Comparison of ENCODE assay signal across 15 cellular contexts in genomic region chr9:128459011-128459410, GRCh38. TPM values are rescaled to one million over a fixed set of nuclear protein-coding genes. Genes with fewer than 3 reads are reported as not detected.
DNase-seq lines count a peak whose midpoint lies in the region; ATAC-seq and TF ChIP-seq lines count a peak whose summit lies in the region.
"Had no signal": no experiment of that assay in that cellular context is flagged by ENCODE, and none has a peak within 500 bp of the region (broad histone marks: within the 10 kb centered on the region; RNA-seq: fewer than 3 reads in every experiment).

No MANE protein-coding gene starts in this region.

- H3K9me3 ChIP-seq in HEK293 (ENCODE audit: control insufficient read depth, insufficient read depth, low read depth, low read length) (no peaks in the 10 kb centered on the region), Peyer's patch (no peaks in the 10 kb centered on the region)

- ATAC-seq in GM21390 (IDR thresholded peaks at IDR 0.05; ENCODE audit: unreplicated experiment) = no peak

- TF ChIP-seq CTCF in HEK293 (tag by site-specific recombination; IDR thresholded peaks at IDR 0.05) (no peak), nephron progenitor cell (IDR thresholded peaks at IDR 0.05) (no peak), Peyer's patch (IDR thresholded peaks at IDR 0.05) (no peak)

- no peak for TF ChIP-seq POLR2A in Peyer's patch (IDR thresholded peaks at IDR 0.05)

- DNase-seq in activated naive CD4-positive, alpha-beta T cell treated with anti-CD3 and anti-CD28 coated beads, Interleukin-2, amount 10 ng/mL, durations not matched to agents 7 days and 5 days = no peak
- DNase-seq in activated naive CD4-positive, alpha-beta T cell treated with Interleukin-2 at 50 U/mL for 16 hours = no peak
- DNase-seq in cerebellar cortex (ENCODE audit: low spot score) (peak; percentile 44), nephron progenitor cell (no peak), Peyer's patch (no peak), amygdala (lab: John Stamatoyannopoulos, UW) (no peak)
- DNase-seq: DMS79, GM23248, Karpas-422, NCI-H1417, NCI-H2029, NCI-H524 had no signal

- H3K27ac Mint-ChIP-seq in activated naive CD4-positive, alpha-beta T cell treated with anti-CD3 and anti-CD28 coated beads, Interleukin-2, amount 10 ng/mL, durations not matched to agents 7 days and 5 days = no peak overlapping the region
- peak overlapping the region; percentile 54 for H3K27ac Mint-ChIP-seq in nephron progenitor cell
- H3K27ac Mint-ChIP-seq: CD14-positive monocyte had no signal

- H3K27me3 Mint-ChIP-seq in activated naive CD4-positive, alpha-beta T cell treated with anti-CD3 and anti-CD28 coated beads, Interleukin-2, amount 10 ng/mL, durations not matched to agents 7 days and 5 days = no peaks in the 10 kb centered on the region
- H3K27me3 Mint-ChIP-seq in nephron progenitor cell (ENCODE audit: low read depth, poor library complexity) = peaks cover 2% of the 10 kb centered on the region

- POLR2A ChIA-PET in HEK293 (lab: Yijun Ruan, JAX) = interaction anchor here (0.7 kb wide), 1 partner anchor 316 kb away, joined by 4 read pairs; no protein-coding TSS in a partner anchor

- H3K4me3 ChIP-seq in HEK293 (ENCODE audit: low read depth, low read length) (no peak overlapping the region), Peyer's patch (no peak overlapping the region)
- H3K4me3 ChIP-seq: GM23248 had no signal

- H3K4me1 Mint-ChIP-seq in activated naive CD4-positive, alpha-beta T cell treated with anti-CD3 and anti-CD28 coated beads, Interleukin-2, amount 10 ng/mL, durations not matched to agents 7 days and 5 days = peaks cover 36% of the 10 kb centered on the region
- peaks cover 30% of the 10 kb centered on the region for H3K4me1 Mint-ChIP-seq in nephron progenitor cell

- CTCF ChIA-PET in activated naive CD4-positive, alpha-beta T cell treated with anti-CD3 and anti-CD28 coated beads, Interleukin-2, amount 10 ng/mL, durations not matched to agents 7 days and 5 days (lab: Charles Lee) = interaction anchor here (1.4 to 2.7 kb wide), 2 partner anchors 9 to 20 kb away, joined by 4 to 9 read pairs; no protein-coding TSS in a partner anchor
- CTCF ChIA-PET in HEK293 (lab: Yijun Ruan, JAX) = interaction anchor here (0.6 to 0.8 kb wide), 2 partner anchors 20 to 269 kb away, joined by 3 read pairs; no protein-coding TSS in a partner anchor

- H3K36me3 ChIP-seq in HEK293 (ENCODE audit: control insufficient read depth in 2 of 2, insufficient read depth in 1 of 2, low read length in 2 of 2) (peaks cover 19 to 46% of the 10 kb centered on the region in 2 experiments; a peak in 2 of 3 replicates), Peyer's patch (peaks cover 0 to 37% (median 0%) of the 10 kb centered on the region in 3 donors)

- peaks cover 2% of the 10 kb centered on the region; the same call in 1 of the 2 replicates for H3K4me1 ChIP-seq in HEK293 (ENCODE audit: control insufficient read depth, insufficient read depth, low read length)
- H3K4me1 ChIP-seq in Peyer's patch = peaks cover 0 to 7% (median 3%) of the 10 kb centered on the region in 4 donors

- H3K4me3 Mint-ChIP-seq in activated naive CD4-positive, alpha-beta T cell treated with anti-CD3 and anti-CD28 coated beads, Interleukin-2, amount 10 ng/mL, durations not matched to agents 7 days and 5 days = peak overlapping the region; percentile 15
- no peak overlapping the region for H3K4me3 Mint-ChIP-seq in nephron progenitor cell

- H3K9me3 Mint-ChIP-seq in activated naive CD4-positive, alpha-beta T cell treated with anti-CD3 and anti-CD28 coated beads, Interleukin-2, amount 10 ng/mL, durations not matched to agents 7 days and 5 days = no peaks in the 10 kb centered on the region
- H3K9me3 Mint-ChIP-seq in nephron progenitor cell = no peaks in the 10 kb centered on the region

- H3K27ac ChIP-seq in HEK293 (ENCODE audit: extremely low read depth, low read depth, low read length) = no peak overlapping the region
- no peak overlapping the region for H3K27ac ChIP-seq in Peyer's patch
- H3K27ac ChIP-seq: GM23248 had no signal

- H3K27me3 ChIP-seq in Peyer's patch = no peaks in the 10 kb centered on the region

- peaks cover 36% of the 10 kb centered on the region for H3K36me3 Mint-ChIP-seq in activated naive CD4-positive, alpha-beta T cell treated with anti-CD3 and anti-CD28 coated beads, Interleukin-2, amount 10 ng/mL, durations not matched to agents 7 days and 5 days
- H3K36me3 Mint-ChIP-seq in nephron progenitor cell (ENCODE audit: low read depth) = peaks cover 46% of the 10 kb centered on the region

TF ChIP-seq in HEK293, 187 proteins besides CTCF, POLR2A, EP300 and RAD21:
- no peak for TF ChIP-seq ZXDB (tag by site-specific recombination; IDR thresholded peaks at IDR 0.05)
- TF ChIP-seq ZNF19 (tag by site-specific recombination; IDR thresholded peaks at IDR 0.05; ENCODE audit: low read depth) = no peak
- no peak for TF ChIP-seq ELK4 (IDR thresholded peaks at IDR 0.05; ENCODE audit: borderline replicate concordance, low read depth, low read length)
- TF ChIP-seq ZNF121 (tag by site-specific recombination; IDR thresholded peaks at IDR 0.05) = 0 out of 2 replicates have a peak, but pooled peaks have one; percentile 11
- TF ChIP-seq ZNF223 (tag by site-specific recombination; IDR thresholded peaks at IDR 0.05) = no peak
- no peak for TF ChIP-seq SALL2 (tag by site-specific recombination; IDR thresholded peaks at IDR 0.05; ENCODE audit: borderline replicate concordance)
- TF ChIP-seq SP3 (tag by site-specific recombination; IDR thresholded peaks at IDR 0.05) = no peak
- TF ChIP-seq ZNF768 (tag by site-specific recombination; IDR thresholded peaks at IDR 0.05) = no peak

RNA-seq across cellular contexts. Expression of gene ODF2, which starts 3.2 kb away (rescaled TPM):
- total RNA-seq in Peyer's patch = 10 to 100 TPM in 3 of 4 donors, 1 to 10 TPM in 1; 8.4 to 83.3 (median 25.7) TPM

RNA-seq across cellular contexts. Expression of gene CERCAM, which starts 38.4 kb away (rescaled TPM):
- 10 to 100 TPM in 1 of 4 donors, 1 to 10 TPM in 3; 3.3 to 16.5 (median 5.9) TPM for total RNA-seq in Peyer's patch

RNA-seq across cellular contexts. Expression of gene GLE1, which starts 45.5 kb away (rescaled TPM):
- 10 to 100 TPM; 27.0 to 55.3 (median 28.3) TPM for total RNA-seq in Peyer's patch
